Comparison of ENCODE assay signal across 7 cellular contexts in genomic region chr19:9791073-9791367, GRCh38. TPM values are rescaled to one million over a fixed set of nuclear protein-coding genes. Genes with fewer than 3 reads are reported as not detected.
DNase-seq lines count a peak whose midpoint lies in the region; ATAC-seq, FAIRE-seq and TF ChIP-seq lines count a peak whose summit lies in the region.
"Not testable (repeated sequence)": the region's sequence is repeated elsewhere in the genome, so short reads cannot be mapped to it uniquely, and the experiment has no call there.

No MANE protein-coding gene starts in this region.

- H3K4me3 Mint-ChIP-seq in activated T-cell treated with anti-CD3 and anti-CD28 coated beads, Interleukin-2, amount 50 U/mL, for 24 hours = peak overlapping the region; percentile 81
- H3K4me3 Mint-ChIP-seq in naive B cell = peak overlapping the region in 5 of 8 donors; percentile 42 to 97 (median 93)

- H3K4me3 ChIP-seq in GM08714 (ENCODE audit: low read length) (peak overlapping the region; percentile 65; the same call in 1 of the 2 replicates), Peyer's patch (peak overlapping the region in 2 of 4 donors; percentile 68 to 92), bronchial epithelial cell (ENCODE audit: low read depth, low read length) (peak overlapping the region; percentile 79), cardiac muscle cell (peak overlapping the region; percentile 21), gastrocnemius medialis (peak overlapping the region in 2 of 4 donors; percentile 48 to 64)

- in situ Hi-C loops in gastrocnemius medialis (cut with MboI; ENCODE audit: low sequenced_read_pairs in 4 of 4) = loop anchor here (5.0 to 25.0 kb wide), 8 partner anchors 166 to 954 kb away; partner anchors contain the start of genes ZNF559 (in 3 of the 4), ZNF699 (in 3 of the 4), ZNF561 (in 2 of the 4) and MBD3L1 (in 1 of the 4)

- H3K4me1 Mint-ChIP-seq in activated T-cell treated with anti-CD3 and anti-CD28 coated beads, Interleukin-2, amount 50 U/mL, for 24 hours (ENCODE audit: low read depth) = peaks cover 24% of the 10 kb centered on the region
- peaks cover 11 to 31% (median 27%) of the 10 kb centered on the region in 3 donors for H3K4me1 Mint-ChIP-seq in naive B cell

- not testable (repeated sequence) for H3K27ac Mint-ChIP-seq in activated T-cell treated with anti-CD3 and anti-CD28 coated beads, Interleukin-2, amount 50 U/mL, for 24 hours
- H3K27ac Mint-ChIP-seq in naive B cell = peak overlapping the region in 3 of 6 donors; percentile 42 to 98 (median 96)

- TF ChIP-seq CTCF in Peyer's patch (IDR thresholded peaks at IDR 0.05); bronchial epithelial cell (IDR thresholded peaks at IDR 0.05; ENCODE audit: insufficient read depth, low read length, severe bottlenecking); cardiac muscle cell (IDR thresholded peaks at IDR 0.05; ENCODE audit: low read depth, low read length); gastrocnemius medialis (IDR thresholded peaks at IDR 0.05 in 4 of 5, conservative IDR thresholded peaks at IDR 0.05 in 1 of 5): not testable (repeated sequence)

- H3K27ac ChIP-seq in Peyer's patch (peak overlapping the region in 3 of 4 donors; percentile 91 to 99 (median 92)), cardiac muscle cell (peak overlapping the region; percentile 94), gastrocnemius medialis (peak overlapping the region; percentile 64 to 77 (median 73))

- peaks cover 0 to 15% (median 1%) of the 10 kb centered on the region in 4 donors for H3K4me1 ChIP-seq in Peyer's patch
- H3K4me1 ChIP-seq in cardiac muscle cell (ENCODE audit: low read depth) = peaks cover 32% of the 10 kb centered on the region
- H3K4me1 ChIP-seq in gastrocnemius medialis = not testable (repeated sequence)

- not testable (repeated sequence) for FAIRE-seq in bronchial epithelial cell (lab: Jason Lieb, UNC)

- TF ChIP-seq POLR2A in Peyer's patch (IDR thresholded peaks at IDR 0.05); gastrocnemius medialis (IDR thresholded peaks at IDR 0.05): not testable (repeated sequence)

- not testable (repeated sequence) for H3K9me3 ChIP-seq in Peyer's patch; cardiac muscle cell (ENCODE audit: low read depth); gastrocnemius medialis

- not testable (repeated sequence) for H3K27me3 Mint-ChIP-seq in activated T-cell treated with anti-CD3 and anti-CD28 coated beads, Interleukin-2, amount 50 U/mL, for 24 hours; naive B cell

- not testable (repeated sequence) for H3K27me3 ChIP-seq in Peyer's patch; bronchial epithelial cell (ENCODE audit: control insufficient read depth, insufficient read depth, low read length); cardiac muscle cell
- peaks cover 5 to 53% (median 52%) of the 10 kb centered on the region in 3 donors for H3K27me3 ChIP-seq in gastrocnemius medialis

- intact Hi-C loops in gastrocnemius medialis (cut with DNase I; ENCODE audit: low total_unique reads) = loop anchor here (5.0 to 10.0 kb wide), 3 partner anchors 209 to 476 kb away; partner anchors contain the start of genes ZNF121 and ZNF266

- not testable (repeated sequence) for H3K36me3 Mint-ChIP-seq in activated T-cell treated with anti-CD3 and anti-CD28 coated beads, Interleukin-2, amount 50 U/mL, for 24 hours (ENCODE audit: low read depth); naive B cell

- not testable (repeated sequence) for H3K9me3 Mint-ChIP-seq in activated T-cell treated with anti-CD3 and anti-CD28 coated beads, Interleukin-2, amount 50 U/mL, for 24 hours; naive B cell

- ATAC-seq in naive B cell (ENCODE audit: low read depth in 2 of 2); gastrocnemius medialis: not testable (repeated sequence)

- not testable (repeated sequence) for H3K36me3 ChIP-seq in Peyer's patch; bronchial epithelial cell (ENCODE audit: control insufficient read depth, insufficient read depth, low read length); cardiac muscle cell; gastrocnemius medialis

- not testable (repeated sequence) for DNase-seq in Peyer's patch; activated T-cell treated with anti-CD3 and anti-CD28 coated beads, Interleukin-2, amount 50 U/mL, for 24 hours; bronchial epithelial cell (ENCODE audit: low read depth); naive B cell; gastrocnemius medialis
- peak in 1 of 2 donors; percentile 65 for DNase-seq in cardiac muscle cell (ENCODE audit: low read depth in 1 of 2, low spot score in 1 of 2)

RNA-seq across cellular contexts. Expression of gene ZNF846, which starts 22.5 kb away (rescaled TPM):
- 10 to 100 TPM in 3 of 4 donors, 1 to 10 TPM in 1; 6.8 to 20.6 (median 14.8) TPM for total RNA-seq in Peyer's patch
- total RNA-seq in bronchial epithelial cell = 3.7 and 12.3 TPM in 2 replicates
- 14.4 and 17.2 TPM in 2 replicates for total RNA-seq in cardiac muscle cell
- polyA plus RNA-seq in cardiac muscle cell = 15.6 and 19.0 TPM in 2 replicates
- 10 to 100 TPM in 1 of 6 donors, 1 to 10 TPM in 4, not detected in 1; 5.2 to 12.0 (median 6.6) TPM for polyA plus RNA-seq in naive B cell (ENCODE audit: low read depth in 6 of 6)
- total RNA-seq in gastrocnemius medialis = 1 to 10 TPM in 3 of 4 donors, under 1 TPM in 1; 0.63 to 5.0 (median 2.1) TPM

RNA-seq across cellular contexts. Expression of gene FBXL12, which starts 27.9 kb away (rescaled TPM):
- total RNA-seq in Peyer's patch = 10 to 100 TPM; 39.8 to 87.9 (median 70.8) TPM
- 4.5 and 7.8 TPM in 2 replicates for total RNA-seq in bronchial epithelial cell
- 65.6 and 106 TPM in 2 replicates for total RNA-seq in cardiac muscle cell
- polyA plus RNA-seq in cardiac muscle cell = 47.5 and 49.7 TPM in 2 replicates
- 10 to 100 TPM; 12.6 to 24.7 (median 13.4) TPM for polyA plus RNA-seq in naive B cell (ENCODE audit: low read depth in 6 of 6)
- total RNA-seq in gastrocnemius medialis = 10 to 100 TPM in 3 of 4 donors, 1 to 10 TPM in 1; 7.6 to 28.4 (median 15.1) TPM

RNA-seq across cellular contexts. Expression of gene UBL5, which starts 36.7 kb away (rescaled TPM):
- total RNA-seq in Peyer's patch (100 to 1,000 TPM; 177 to 258 (median 207) TPM), bronchial epithelial cell (260 and 314 TPM in 2 replicates), cardiac muscle cell (511 and 816 TPM in 2 replicates), gastrocnemius medialis (100 to 1,000 TPM; 388 to 612 (median 544) TPM)
- polyA plus RNA-seq in cardiac muscle cell (870 and 943 TPM in 2 replicates), naive B cell (ENCODE audit: low read depth in 6 of 6) (100 to 1,000 TPM; 401 to 570 (median 499) TPM)

RNA-seq across cellular contexts. Expression of gene PIN1, which starts 44.1 kb away (rescaled TPM):
- total RNA-seq in Peyer's patch = 10 to 100 TPM; 35.7 to 89.1 (median 61.1) TPM
- total RNA-seq in bronchial epithelial cell = 61.3 and 80.6 TPM in 2 replicates
- total RNA-seq in cardiac muscle cell = 221 and 282 TPM in 2 replicates
- polyA plus RNA-seq in cardiac muscle cell = 270 and 309 TPM in 2 replicates
- polyA plus RNA-seq in naive B cell (ENCODE audit: low read depth in 6 of 6) = 100 to 1,000 TPM in 1 of 6 donors, 10 to 100 TPM in 5; 59.3 to 102 (median 68.3) TPM
- total RNA-seq in gastrocnemius medialis = 100 to 1,000 TPM in 2 of 4 donors, 10 to 100 TPM in 2; 83.9 to 111 (median 93.4) TPM
